30 cellular contexts compared by ENCODE assay signal in genomic region chr10:1347525-1347924, GRCh38.
"Had no signal": no experiment of that assay in that cellular context is flagged by ENCODE, and none has a peak within 500 bp of the region (broad histone marks: within the 10 kb centered on the region; RNA-seq: fewer than 3 reads in every experiment).

No MANE protein-coding gene starts in this region.

- H3K9me3 ChIP-seq: left ventricle myocardium inferior, neutrophil, ovary, right atrium auricular region, right lobe of liver, testis, thyroid gland, transverse colon, upper lobe of right lung had no signal

- H3K27ac Mint-ChIP-seq: immature natural killer cell; mesothelial cell of epicardium; natural killer cell; nephron progenitor cell; neural progenitor cell; progenitor cell of endocrine pancreas; stimulated activated memory B cell treated with anti-CD40 and anti-IgM and Interleukin-4, amounts not matched to agents 10 μg/mL and 1 μg/mL and 100 μg/mL, for 72 hours had no signal

- H3K4me2 ChIP-seq: neural progenitor cell, smooth muscle cell had no signal

- H2AFZ ChIP-seq: neural progenitor cell had no signal

- H3K36me3 Mint-ChIP-seq: immature natural killer cell; mesothelial cell of epicardium; naive B cell; natural killer cell; neural progenitor cell; stimulated activated memory B cell treated with anti-CD40 and anti-IgM and Interleukin-4, amounts not matched to agents 10 μg/mL and 1 μg/mL and 100 μg/mL, for 72 hours had no signal

- H3K27me3 Mint-ChIP-seq: progenitor cell of endocrine pancreas had no signal

- H3K4me1 Mint-ChIP-seq: immature natural killer cell; mesothelial cell of epicardium; naive B cell; natural killer cell; stimulated activated memory B cell treated with anti-CD40 and anti-IgM and Interleukin-4, amounts not matched to agents 10 μg/mL and 1 μg/mL and 100 μg/mL, for 72 hours; stimulated activated naive CD8-positive, alpha-beta T cell treated with anti-CD3 and anti-CD28 coated beads, Interleukin-15, amount 100 ng/mL, for 72 hours had no signal

- H3K27me3 ChIP-seq: neural progenitor cell, neutrophil, ovary, right atrium auricular region, right lobe of liver, testis, thyroid gland, transverse colon, upper lobe of right lung had no signal

- H3K9ac ChIP-seq: neural progenitor cell had no signal

- H3K27ac ChIP-seq: left ventricle myocardium inferior, neural progenitor cell, neutrophil, ovary, right atrium auricular region, right lobe of liver, testis, thyroid gland, transverse colon, upper lobe of right lung had no signal

- DNase-seq: hypothalamus; immature natural killer cell; kidney; left colon; left ventricle myocardium inferior; mesendoderm; naive B cell; natural killer cell; occipital lobe; ovary; right lobe of liver; stimulated activated CD4-positive, alpha-beta T cell treated with anti-CD3 and anti-CD28 coated beads, Interleukin-1b, Interleukin-23, amount 100 ng/mL, for 48 hours; stimulated activated CD4-positive, alpha-beta T cell treated with anti-CD3 and anti-CD28 coated beads, Interleukin-2, amount 100 ng/mL, for 48 hours; stimulated activated CD4-positive, alpha-beta T cell treated with anti-CD3 and anti-CD28 coated beads, Interleukin-4, amount 100 ng/mL, for 4 hours; stimulated activated CD8-positive, alpha-beta memory T cell treated with anti-CD3 and anti-CD28 coated beads, Interleukin-4, amount 100 ng/mL, for 48 hours; stimulated activated naive CD4-positive, alpha-beta T cell treated with Interleukin-2 at 50 U/mL for 16 hours; stimulated activated naive CD8-positive, alpha-beta T cell treated with anti-CD3 and anti-CD28 coated beads, Interleukin-15, amount 100 ng/mL, for 72 hours; testis; thyroid gland; transverse colon; upper lobe of right lung had no signal

- H3K4me3 Mint-ChIP-seq: immature natural killer cell; mesothelial cell of epicardium; naive B cell; natural killer cell; nephron progenitor cell; neural progenitor cell; stimulated activated memory B cell treated with anti-CD40 and anti-IgM and Interleukin-4, amounts not matched to agents 10 μg/mL and 1 μg/mL and 100 μg/mL, for 72 hours; stimulated activated naive CD8-positive, alpha-beta T cell treated with anti-CD3 and anti-CD28 coated beads, Interleukin-15, amount 100 ng/mL, for 72 hours had no signal

- H3K36me3 ChIP-seq: left ventricle myocardium inferior, neural progenitor cell, neutrophil, ovary, right atrium auricular region, right lobe of liver, thyroid gland, transverse colon, upper lobe of right lung had no signal

- H3K4me3 ChIP-seq: left ventricle myocardium inferior, lung, neural progenitor cell, ovary, right atrium auricular region, right lobe of liver, smooth muscle cell, testis, thyroid gland, transverse colon, upper lobe of right lung had no signal

- H3K9me3 Mint-ChIP-seq: immature natural killer cell; mesothelial cell of epicardium; naive B cell; natural killer cell; nephron progenitor cell; neural progenitor cell; stimulated activated memory B cell treated with anti-CD40 and anti-IgM and Interleukin-4, amounts not matched to agents 10 μg/mL and 1 μg/mL and 100 μg/mL, for 72 hours; stimulated activated naive CD8-positive, alpha-beta T cell treated with anti-CD3 and anti-CD28 coated beads, Interleukin-15, amount 100 ng/mL, for 72 hours had no signal

- H3K4me1 ChIP-seq: left ventricle myocardium inferior, neural progenitor cell, right atrium auricular region, right lobe of liver, testis, thyroid gland, transverse colon, upper lobe of right lung had no signal
